In the genomic region with DNA sequence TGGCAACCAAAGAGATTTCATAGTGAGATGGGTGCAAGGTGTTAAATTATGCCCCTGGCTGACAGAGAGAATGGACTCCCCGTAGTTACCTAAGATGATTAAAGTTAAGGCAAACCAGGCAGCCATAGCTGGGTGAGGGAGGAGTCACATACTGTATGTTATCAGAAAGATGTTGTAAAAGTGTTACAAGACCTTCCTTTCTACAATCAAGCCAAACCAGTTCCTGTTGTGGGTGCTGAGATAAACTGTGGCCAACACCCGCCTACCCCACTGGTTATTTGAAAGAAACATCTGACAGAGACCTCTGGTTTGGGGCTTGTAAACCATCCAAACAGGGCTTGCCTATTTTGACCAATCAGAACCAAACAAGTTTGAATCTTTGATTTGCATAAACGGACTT, we compare ENCODE assay signal across 20 cellular contexts.
"Had no signal": no experiment of that assay in that cellular context is flagged by ENCODE, and none has a peak within 500 bp of the region (broad histone marks: within the 10 kb centered on the region; RNA-seq: fewer than 3 reads in every experiment).

No MANE protein-coding gene starts in this region.

- H3K36me3 Mint-ChIP-seq: naive B cell had no signal

- H3K36me3 ChIP-seq: gastrocnemius medialis, heart left ventricle, stomach, thoracic aorta had no signal

- H3K9me3 ChIP-seq: gastrocnemius medialis, heart left ventricle, stomach, thoracic aorta had no signal

- H3K9me3 Mint-ChIP-seq: T-helper 1 cell treated with Interleukin-12 subunit alpha and Interleukin-12 subunit beta and Interleukin-4 antibody, amounts not matched to agents 30 μg/mL and 1 μg/mL, for 36 hours had no signal

- ATAC-seq: activated naive CD8-positive, alpha-beta T cell treated with anti-CD3 and anti-CD28 coated beads, Interleukin-2, amount 50 U/mL, for 24 hours; gastrocnemius medialis; heart left ventricle had no signal

- H3K4me3 Mint-ChIP-seq: activated naive CD8-positive, alpha-beta T cell treated with anti-CD3 and anti-CD28 coated beads, Interleukin-2, amount 50 U/mL, for 24 hours; dendritic cell treated with granulocyte-macrophage colony-stimulating factor and Interleukin-4, amounts not matched to agents 40 ng/mL and 50 ng/mL, for 4 days; naive B cell; T-helper 1 cell treated with Interleukin-12 subunit alpha and Interleukin-12 subunit beta and Interleukin-4 antibody, amounts not matched to agents 30 μg/mL and 1 μg/mL, for 36 hours had no signal

- H2AFZ ChIP-seq: parathyroid adenoma had no signal

- H3K79me2 ChIP-seq: parathyroid adenoma had no signal

- FAIRE-seq: urothelium cell line had no signal

- H3K9ac ChIP-seq: parathyroid adenoma had no signal

- H3K27ac Mint-ChIP-seq: activated naive CD8-positive, alpha-beta T cell treated with anti-CD3 and anti-CD28 coated beads, Interleukin-2, amount 50 U/mL, for 24 hours; dendritic cell treated with granulocyte-macrophage colony-stimulating factor and Interleukin-4, amounts not matched to agents 40 ng/mL and 50 ng/mL, for 4 days; naive B cell; T-helper 1 cell treated with Interleukin-12 subunit alpha and Interleukin-12 subunit beta and Interleukin-4 antibody, amounts not matched to agents 30 μg/mL and 1 μg/mL, for 36 hours had no signal

- H3K27me3 ChIP-seq: gastrocnemius medialis, heart left ventricle, stomach had no signal

- H3K4me3 ChIP-seq: gastrocnemius medialis, heart left ventricle, lung, stomach, thoracic aorta had no signal

- H3K4me1 Mint-ChIP-seq: activated naive CD8-positive, alpha-beta T cell treated with anti-CD3 and anti-CD28 coated beads, Interleukin-2, amount 50 U/mL, for 24 hours; naive B cell had no signal

- DNase-seq: activated CD4-positive, alpha-beta T cell treated with anti-CD3 and anti-CD28 coated beads, Interleukin-2, amount 50 U/mL, for 1 hour; activated CD4-positive, CD25-positive, alpha-beta regulatory T cell; activated naive CD4-positive, alpha-beta T cell; activated naive CD8-positive, alpha-beta T cell treated with anti-CD3 and anti-CD28 coated beads, Interleukin-2, amount 50 U/mL, for 24 hours; aorta; cerebellar nuclear complex; effector memory CD4-positive, alpha-beta T cell; gastrocnemius medialis; heart left ventricle; naive B cell; stimulated activated CD4-positive, alpha-beta T cell treated with anti-CD3 and anti-CD28 coated beads, Interleukin-12 subunit alpha, Interleukin-12 subunit beta, amount 100 ng/mL, for 4 hours; stimulated activated CD4-positive, alpha-beta T cell treated with anti-CD3 and anti-CD28 coated beads, Interleukin-2, amount 100 ng/mL, for 24 hours; stomach had no signal

- H3K27ac ChIP-seq: epithelial cell of prostate, gastrocnemius medialis, heart left ventricle, parathyroid adenoma, stomach, thoracic aorta had no signal

- H3K27me3 Mint-ChIP-seq: activated naive CD8-positive, alpha-beta T cell treated with anti-CD3 and anti-CD28 coated beads, Interleukin-2, amount 50 U/mL, for 24 hours; dendritic cell treated with granulocyte-macrophage colony-stimulating factor and Interleukin-4, amounts not matched to agents 40 ng/mL and 50 ng/mL, for 4 days; naive B cell had no signal

- H3K4me1 ChIP-seq: gastrocnemius medialis, heart left ventricle, parathyroid adenoma, stomach had no signal
